Comparison of ENCODE assay signal across 8 cellular contexts in genomic region chr1:161117681-161118581, GRCh38. TPM values are rescaled to one million over a fixed set of nuclear protein-coding genes. Genes with fewer than 3 reads are reported as not detected.
DNase-seq lines count a peak whose midpoint lies in the region; ATAC-seq and TF ChIP-seq lines count a peak whose summit lies in the region.

NIT1 (plus strand) TSS chr1:161118105; CDS start chr1:161118177, 72 bp downstream.
PFDN2 (minus strand) TSS chr1:161118037; CDS start chr1:161118026, 11 bp downstream.

- peak within 1 kb of the TSS; percentile 88 for H2AFZ ChIP-seq in GM23248

- peak; percentile 77 to 89 (median 85) for ATAC-seq in natural killer cell

- H3K79me2 ChIP-seq in GM23248 (ENCODE audit: insufficient read depth): peaks cover 91% of the 10 kb centered on the region

- in situ Hi-C loops in GM23248 (cut with MboI): no loop called here

- peak within 1 kb of the TSS; percentile 91 for H3K4me2 ChIP-seq in GM23248 (ENCODE audit: unreplicated experiment)

- peaks cover 41% of the 10 kb centered on the region for H3F3A ChIP-seq in GM23248 (ENCODE audit: insufficient read depth)

- no peaks in the 10 kb centered on the region for H3K27me3 Mint-ChIP-seq in natural killer cell (ENCODE audit: low read depth in 2 of 2)

- H3K9me2 ChIP-seq in GM23248 (ENCODE audit: insufficient read depth): no peaks in the 10 kb centered on the region

- no peaks in the 10 kb centered on the region for H3K9me3 Mint-ChIP-seq in natural killer cell

- intact Hi-C loops in natural killer cell (cut with micrococcal nuclease): loop anchor here (1.0 to 2.0 kb wide), 2 partner anchors 14 to 35 kb away; partner anchors contain the start of genes DEDD and UFC1

- peak within 1 kb of the TSS; percentile 88 to 96 for H3K27ac Mint-ChIP-seq in natural killer cell

- WGBS in GM23248 (ENCODE audit: low coverage in 1 of 2, low lambda C conversion rate in 2 of 2, missing lambda C conversion rate in 2 of 2), 2 experiments: 1% methylated on average over 50 to 59 of the region's 59 CpGs

- H3K27ac ChIP-seq in GM23248: peak within 1 kb of the TSS; percentile 95

- TF ChIP-seq POLR2A in Raji (IDR thresholded peaks at IDR 0.05; ENCODE audit: insufficient read depth, low read depth, low read length): peak; percentile 95

- peaks cover 45% of the 10 kb centered on the region for H3K4me1 ChIP-seq in GM23248 (ENCODE audit: insufficient read depth)

- no peaks in the 10 kb centered on the region for H3K9me3 ChIP-seq in GM23248 (ENCODE audit: low read depth)

- peak within 1 kb of the TSS; percentile 99 for H3K9ac ChIP-seq in GM23248

- peaks cover 8% of the 10 kb centered on the region for H3K36me3 Mint-ChIP-seq in natural killer cell

- peaks cover 28% of the 10 kb centered on the region; the same call in 1 of the 2 replicates for H3K36me3 ChIP-seq in GM23248 (ENCODE audit: low read depth)

- H3K4me1 Mint-ChIP-seq in natural killer cell: peaks cover 39 to 46% of the 10 kb centered on the region in 2 donors

- TF ChIP-seq CTCF in fibroblast of pulmonary artery (IDR thresholded peaks at IDR 0.05; ENCODE audit: low read length, missing control alignments): no peak
- TF ChIP-seq CTCF in natural killer cell (IDR thresholded peaks at IDR 0.05): no peak

- H3K4me3 Mint-ChIP-seq in natural killer cell: peak within 1 kb of the TSS; percentile 95

- peak; percentile 95 for DNase-seq in Daoy (ENCODE audit: low read depth)
- peak; percentile 97 for DNase-seq in GM23248
- DNase-seq in Kasumi-1 (lab: John Stamatoyannopoulos, UW): peak; percentile 77
- peak; percentile 76 for DNase-seq in activated effector memory CD4-positive, alpha-beta T cell treated with Interleukin-2 at 50 U/mL for 16 hours
- DNase-seq in fibroblast of pulmonary artery (ENCODE audit: low read depth): peak; percentile 88
- peak; percentile 85 for DNase-seq in natural killer cell
- peak; percentile 74 to 85 (median 82) for DNase-seq in stimulated activated naive CD4-positive, alpha-beta T cell (lab: John Stamatoyannopoulos, UW)

- no peaks in the 10 kb centered on the region for H4K20me1 ChIP-seq in GM23248 (ENCODE audit: insufficient read depth)

- H3K27me3 ChIP-seq in GM23248 (replicated peaks; ENCODE audit: insufficient read depth): no peaks in the 10 kb centered on the region

- peak within 1 kb of the TSS; percentile 97 for H3K4me3 ChIP-seq in GM23248
- peak within 1 kb of the TSS; percentile 100 for H3K4me3 ChIP-seq in fibroblast of pulmonary artery (replicated peaks; ENCODE audit: low read depth, low read length)

RNA-seq across cellular contexts. Expression of gene NIT1, which starts in this region (rescaled TPM):
- total RNA-seq in Daoy (2014; rRNA removed; shearing (Covaris generic)): 16.3 and 17.4 TPM in 2 replicates
- 16.6 and 24.3 TPM in 2 replicates for total RNA-seq in GM23248 (2014; rRNA removed; shearing (Covaris generic))
- polyA plus RNA-seq in GM23248 (2016; fragmentation: Nextera tagmentation; extraction: Ambion mirVana): 30.4 and 30.9 TPM in 2 replicates
- total RNA-seq in natural killer cell: 10 to 100 TPM; 26.5 to 31.7 (median 31.6) TPM

RNA-seq across cellular contexts. Expression of gene PFDN2, which starts in this region (rescaled TPM):
- 97.9 and 213 TPM in 2 replicates for total RNA-seq in Daoy (2014; rRNA removed; shearing (Covaris generic))
- 32.4 and 35.9 TPM in 2 replicates for total RNA-seq in GM23248 (2014; rRNA removed; shearing (Covaris generic))
- 121 and 125 TPM in 2 replicates for polyA plus RNA-seq in GM23248 (2016; fragmentation: Nextera tagmentation; extraction: Ambion mirVana)
- total RNA-seq in natural killer cell: 10 to 100 TPM; 31.6 to 40.0 (median 35.0) TPM

Comparison
In these comparisons a context has a peak if more than half of its experiments do, and no peak if none do; other contexts are left out.
1. Peak in every context shown above with its lines: DNase-seq, ATAC-seq, H3K4me3 ChIP-seq and H3K27ac ChIP-seq.